ENCODE assay signal across 19 cellular contexts in the genomic region with DNA sequence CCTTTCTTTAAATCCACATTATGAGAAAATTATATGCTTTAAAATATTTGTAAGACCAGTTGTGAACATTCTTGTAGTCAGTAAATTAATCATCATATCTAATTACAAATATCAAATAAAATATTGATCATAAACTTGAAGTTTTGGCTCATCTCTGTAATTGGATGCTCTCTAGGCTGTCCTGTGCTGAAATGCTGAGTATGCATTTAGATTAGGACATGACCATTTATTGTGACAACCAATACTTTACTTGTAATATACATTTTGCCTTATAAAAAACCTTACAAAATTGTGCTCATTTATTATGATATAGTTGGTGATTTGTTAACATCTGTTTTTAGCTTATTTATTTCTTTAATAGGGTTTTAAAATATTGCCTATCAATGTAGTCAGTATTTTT.
DNase-seq lines count a peak whose midpoint lies in the region; ATAC-seq, FAIRE-seq and TF ChIP-seq lines count a peak whose summit lies in the region.
"Had no signal": no experiment of that assay in that cellular context is flagged by ENCODE, and none has a peak within 500 bp of the region (broad histone marks: within the 10 kb centered on the region; RNA-seq: fewer than 3 reads in every experiment).

No MANE protein-coding gene starts in this region.

- no peak overlapping the region for H3K23ac ChIP-seq in IMR-90 (ENCODE audit: low read depth, low read length)

- H3K27ac ChIP-seq in IMR-90 (ENCODE audit: insufficient read depth, low read length) (no peak overlapping the region), K562 (ENCODE audit: extremely low read depth, low read depth, low read length) (no peak overlapping the region), kidney (ENCODE audit: low read depth in 2 of 2, low read length in 2 of 2) (no peak overlapping the region)
- H3K27ac ChIP-seq: BLaER1, C4-2B, GM23248 had no signal

- no peak overlapping the region for H3K18ac ChIP-seq in IMR-90 (ENCODE audit: low read depth, low read length)

- H2AFZ ChIP-seq in IMR-90 (replicated peaks; ENCODE audit: low read length, poor library complexity) (no peak overlapping the region), K562 (ENCODE audit: low read depth, low read length) (no peak overlapping the region)
- H2AFZ ChIP-seq: GM23248 had no signal

- POLR2A ChIA-PET in IMR-90 (lab: Charles Lee; ENCODE audit: unreplicated experiment) (no interaction called here), K562 (lab: Yijun Ruan, JAX) (no interaction called here)

- BruUV-seq in IMR-90 (replicated peaks; lab: Mats Ljungman, UMichigan) (no TSS peak), K562 (replicated peaks; lab: Mats Ljungman, UMichigan) (no TSS peak)

- H2AK9ac ChIP-seq in IMR-90 (replicated peaks; ENCODE audit: low read depth, low read length, poor library complexity), result no peak overlapping the region

- no peak for TF ChIP-seq RAD21 in IMR-90 (IDR thresholded peaks at IDR 0.05; ENCODE audit: low read length)
- no peak for TF ChIP-seq RAD21 in K562 (CRISPR knock-in tag; conservative IDR thresholded peaks at IDR 0.05 in 1 of 2, IDR thresholded peaks at IDR 0.05 in 1 of 2)

- H3K14ac ChIP-seq in IMR-90 (replicated peaks; ENCODE audit: low read depth, low read length), result no peak overlapping the region

- dilution Hi-C loops in IMR-90 (cut with HindIII; ENCODE audit: low sequenced_read_pairs, unreplicated experiment), result no loop called here

- H3K9me3 ChIP-seq in IMR-90 (ENCODE audit: control insufficient read depth, insufficient read depth, low read length) (no peaks in the 10 kb centered on the region), K562 (replicated peaks; ENCODE audit: control insufficient read depth, insufficient read depth, low read depth, low read length) (no peaks in the 10 kb centered on the region), kidney (ENCODE audit: control insufficient read depth in 1 of 2, low read length in 2 of 2) (no peaks in the 10 kb centered on the region)
- H3K9me3 ChIP-seq: BLaER1, Caco-2 had no signal

- no peak overlapping the region for H4K5ac ChIP-seq in IMR-90 (ENCODE audit: low read depth, low read length)

- no peak for TF ChIP-seq POLR2A in IMR-90 (IDR thresholded peaks at IDR 0.05; ENCODE audit: low read depth, low read length)
- TF ChIP-seq POLR2A in K562 (conservative IDR thresholded peaks at IDR 0.05), result no peak

- CTCF ChIA-PET in IMR-90 (lab: Yijun Ruan, JAX) (no interaction called here), K562 (lab: Yijun Ruan, JAX; ENCODE audit: low intra/inter-chr PET ratio) (no interaction called here)

- intact Hi-C loops in IMR-90 (cut with micrococcal nuclease) (no loop called here), K562 (cut with micrococcal nuclease) (no loop called here), kidney (cut with DNase I) (no loop called here), cardiac septum (cut with DNase I) (no loop called here), posterior cingulate gyrus (cut with DNase I) (no loop called here)

- TF ChIP-seq CTCF in IMR-90 (conservative IDR thresholded peaks at IDR 0.05; ENCODE audit: low read depth, low read length) (no peak), K562 (IDR thresholded peaks at IDR 0.05 in 2 of 3, conservative IDR thresholded peaks at IDR 0.05 in 1 of 3; ENCODE audit: insufficient read depth in 2 of 3, low read depth in 1 of 3, low read length in 3 of 3) (no peak), kidney (IDR thresholded peaks at IDR 0.05; ENCODE audit: borderline replicate concordance, extremely low read depth, insufficient read depth) (no peak)

- H2BK20ac ChIP-seq in IMR-90 (ENCODE audit: low read depth, low read length), result no peak overlapping the region

- H3K4me2 ChIP-seq in IMR-90 (ENCODE audit: low read depth, low read length) (no peak overlapping the region), K562 (ENCODE audit: insufficient read depth, low read length) (no peak overlapping the region)
- H3K4me2 ChIP-seq: BLaER1 had no signal

- H3K4me1 ChIP-seq in IMR-90 (ENCODE audit: control insufficient read depth, insufficient read depth, low read length), result no peaks in the 10 kb centered on the region
- no peaks in the 10 kb centered on the region for H3K4me1 ChIP-seq in K562 (replicated peaks in 1 of 2; ENCODE audit: control insufficient read depth in 2 of 2, insufficient read depth in 2 of 2, low read length in 2 of 2)
- no peaks in the 10 kb centered on the region for H3K4me1 ChIP-seq in kidney (ENCODE audit: control insufficient read depth in 1 of 2, insufficient read depth in 1 of 2, low read depth in 1 of 2, low read length in 2 of 2)
- H3K4me1 ChIP-seq: BLaER1, Caco-2 had no signal

- no peak overlapping the region for H3K56ac ChIP-seq in IMR-90 (ENCODE audit: extremely low read depth, insufficient read depth, low read length)

- no peaks in the 10 kb centered on the region for H3K27me3 ChIP-seq in IMR-90 (ENCODE audit: control insufficient read depth, insufficient read depth, low read length)
- no peaks in the 10 kb centered on the region for H3K27me3 ChIP-seq in K562 (ENCODE audit: control insufficient read depth in 2 of 2, insufficient read depth in 2 of 2, low read length in 2 of 2)
- H3K27me3 ChIP-seq: BLaER1 had no signal

- H3K36me3 ChIP-seq in IMR-90 (ENCODE audit: control insufficient read depth, insufficient read depth, low read length) (no peaks in the 10 kb centered on the region), K562 (ENCODE audit: control insufficient read depth, insufficient read depth, low read length) (no peaks in the 10 kb centered on the region), kidney (ENCODE audit: control insufficient read depth in 1 of 2, insufficient read depth in 2 of 2, low read length in 2 of 2) (no peaks in the 10 kb centered on the region)
- H3K36me3 ChIP-seq: BLaER1 had no signal

- H3K9me1 ChIP-seq in IMR-90 (ENCODE audit: insufficient read depth, low read length) (no peaks in the 10 kb centered on the region), K562 (ENCODE audit: control insufficient read depth, insufficient read depth, low read length) (no peaks in the 10 kb centered on the region)

- no peak for ATAC-seq in IMR-90 (ENCODE audit: low read depth)
- no peak for ATAC-seq in K562
- no peak for ATAC-seq in HG03097 (IDR thresholded peaks at IDR 0.05; ENCODE audit: low FRiP score, unreplicated experiment)
- ATAC-seq: CD8-positive, alpha-beta T cell; HCT116 had no signal

- no peak overlapping the region for H2AK5ac ChIP-seq in IMR-90 (ENCODE audit: low read depth, low read length)

- H4K8ac ChIP-seq in IMR-90 (ENCODE audit: low read depth in 2 of 2, low read length in 2 of 2), result no peak overlapping the region

- no peak overlapping the region for H3K9ac ChIP-seq in IMR-90 (ENCODE audit: low read depth, low read length)
- no peak overlapping the region for H3K9ac ChIP-seq in K562 (ENCODE audit: insufficient read depth in 1 of 2, low read depth in 2 of 2, low read length in 2 of 2)
- no peak overlapping the region for H3K9ac ChIP-seq in kidney (ENCODE audit: low read length in 2 of 2)
- H3K9ac ChIP-seq: BLaER1, GM23248 had no signal

- H3K4me3 ChIP-seq in IMR-90 (ENCODE audit: insufficient read depth, low read depth, low read length) (no peak overlapping the region), K562 (no peak overlapping the region), kidney (ENCODE audit: low read length in 2 of 2) (no peak overlapping the region)
- H3K4me3 ChIP-seq: BLaER1, GM23248 had no signal

- no peaks in the 10 kb centered on the region for H4K20me1 ChIP-seq in IMR-90 (ENCODE audit: insufficient read depth, low read length)
- no peaks in the 10 kb centered on the region for H4K20me1 ChIP-seq in K562 (replicated peaks; ENCODE audit: control insufficient read depth, insufficient read depth, low read length)
- H4K20me1 ChIP-seq: BLaER1 had no signal

- DNase-seq in IMR-90 (no peak), K562 (ENCODE audit: extremely low read depth in 1 of 4, low spot score in 3 of 4) (no peak), kidney (no peak), cardiac septum (ENCODE audit: low spot score) (no peak), posterior cingulate gyrus (no peak)
- DNase-seq: 8988T; Caco-2; CD4-positive, CD25-positive, alpha-beta regulatory T cell; CD8-positive, alpha-beta T cell; DMS153; DND-41; GM23248; H9 had no signal

- no peak overlapping the region for H2BK5ac ChIP-seq in IMR-90 (ENCODE audit: low read depth, low read length, poor library complexity, severe bottlenecking)

- in situ Hi-C loops in IMR-90 (cut with MboI; ENCODE audit: low sequenced_read_pairs), result no loop called here
- in situ Hi-C loops in K562 (cut with MboI), result no loop called here

- H4K91ac ChIP-seq in IMR-90 (ENCODE audit: insufficient read depth, low read depth, low read length), result no peak overlapping the region

- no peak overlapping the region for H3K4ac ChIP-seq in IMR-90 (ENCODE audit: low read depth, low read length)

- no peak overlapping the region for H2BK120ac ChIP-seq in IMR-90 (ENCODE audit: low read depth, low read length)

- H3K79me1 ChIP-seq in IMR-90 (ENCODE audit: low read depth in 1 of 2, low read length in 2 of 2), result no peaks in the 10 kb centered on the region

- H3K79me2 ChIP-seq in K562 (ENCODE audit: control insufficient read depth, insufficient read depth, low read length), result no peaks in the 10 kb centered on the region

- no peak for TF ChIP-seq EP300 in K562 (IDR thresholded peaks at IDR 0.05; ENCODE audit: low read length)

- no peak overlapping the region for H2BK15ac ChIP-seq in IMR-90 (ENCODE audit: low read depth, low read length)

- FAIRE-seq in A204.1 (lab: Jason Lieb, UNC) (peak; percentile 70), K562 (lab: Jason Lieb, UNC) (no peak), kidney (lab: Jason Lieb, UNC) (peak; percentile 72)
- FAIRE-seq: GM12892 had no signal

TF ChIP-seq in IMR-90, 13 proteins besides CTCF, POLR2A, EP300 and RAD21:
- TF ChIP-seq MAFK (IDR thresholded peaks at IDR 0.05; ENCODE audit: low read depth, low read length) (peak; percentile 94), BHLHE40 (IDR thresholded peaks at IDR 0.05; ENCODE audit: low read depth, low read length) (no peak)

TF ChIP-seq in K562, 482 proteins besides CTCF, POLR2A, EP300 and RAD21:
- peak; percentile 56 for TF ChIP-seq ZNF316 (IDR thresholded peaks at IDR 0.05)
- peak; percentile 47; the same call in 1 of the 2 replicates for TF ChIP-seq MAFF (IDR thresholded peaks at IDR 0.05; ENCODE audit: low read length)
- no peak for TF ChIP-seq RNF2 (IDR thresholded peaks at IDR 0.05)
- TF ChIP-seq ZNF217 (CRISPR knock-in tag; IDR thresholded peaks at IDR 0.05), result no peak
- TF ChIP-seq MAFK (IDR thresholded peaks at IDR 0.05; ENCODE audit: low read length), result peak; percentile 42; the same call in 1 of the 2 replicates
